ENCODE assay signal across 8 cellular contexts in genomic region chr12:63802012-63802608, GRCh38. TPM values are rescaled to one million over a fixed set of nuclear protein-coding genes. Genes with fewer than 3 reads are reported as not detected.
A peak's percentile ranks its signal among the peaks of the same experiment; 100 is the strongest.
DNase-seq lines count a peak whose midpoint lies in the region; ATAC-seq, FAIRE-seq and TF ChIP-seq lines count a peak whose summit lies in the region.

No MANE protein-coding gene starts in this region.

- no peaks in the 10 kb centered on the region for H3K9me3 ChIP-seq in upper lobe of right lung

- H3K36me3 ChIP-seq in upper lobe of right lung: peaks cover 9% of the 10 kb centered on the region

- peak; percentile 46 for TF ChIP-seq CTCF in NB4 (IDR thresholded peaks at IDR 0.05; ENCODE audit: low read depth, low read length)
- peak; percentile 59 for TF ChIP-seq CTCF in upper lobe of right lung (IDR thresholded peaks at IDR 0.05)

- H3K4me1 ChIP-seq in upper lobe of right lung: no peaks in the 10 kb centered on the region

- no peak overlapping the region for H3K27ac ChIP-seq in upper lobe of right lung

- intact Hi-C loops in Right ventricle myocardium superior (cut with DNase I) (loop anchor here (10.0 kb wide), 2 partner anchors 377 to 697 kb away; no protein-coding TSS in a partner anchor), Right ventricle myocardium inferior (cut with DNase I) (loop anchor here (5.0 to 10.0 kb wide), 2 partner anchors 130 to 377 kb away; no protein-coding TSS in a partner anchor), upper lobe of right lung (cut with DNase I) (no loop called here)

- FAIRE-seq in TTC549 (lab: Jason Lieb, UNC): peak; percentile 80

- ATAC-seq in Right ventricle myocardium superior (ENCODE audit: poor library complexity) (peak; percentile 31), Right ventricle myocardium inferior (no peak), upper lobe of right lung (no peak), HG03460 (IDR thresholded peaks at IDR 0.05; ENCODE audit: unreplicated experiment) (no peak)

- H3K27me3 ChIP-seq in upper lobe of right lung: no peaks in the 10 kb centered on the region

- TF ChIP-seq POLR2A in NB4 (IDR thresholded peaks at IDR 0.05; ENCODE audit: extremely low read depth, insufficient read length): no peak

- H3K4me3 ChIP-seq in NB4 (ENCODE audit: low read depth, low read length): no peak overlapping the region
- H3K4me3 ChIP-seq in upper lobe of right lung: no peak overlapping the region

- DNase-seq in Right ventricle myocardium superior: no peak
- no peak for DNase-seq in Right ventricle myocardium inferior (ENCODE audit: missing footprints)
- peak; percentile 44 for DNase-seq in NB4 (ENCODE audit: low read depth)
- peak; percentile 11 for DNase-seq in hepatic stellate cell (ENCODE audit: low spot score)
- no peak for DNase-seq in upper lobe of right lung
- no peak for DNase-seq in UCSD-AML1 (lab: John Stamatoyannopoulos, UW; ENCODE audit: unreplicated experiment)

RNA-seq across cellular contexts. Expression of gene RXYLT1, which starts 22.4 kb away (rescaled TPM):
- total RNA-seq in Right ventricle myocardium superior: 14.3 TPM
- total RNA-seq in Right ventricle myocardium inferior: 13.9 TPM
- 13.3 TPM for total RNA-seq in upper lobe of right lung

RNA-seq across cellular contexts. Expression of gene SRGAP1, which starts 42.4 kb away (rescaled TPM):
- total RNA-seq in Right ventricle myocardium superior: 2.0 TPM
- 2.2 TPM for total RNA-seq in Right ventricle myocardium inferior
- total RNA-seq in upper lobe of right lung: 11.4 TPM

Comparison
In these comparisons a context has a peak if more than half of its experiments do, and no peak if none do; other contexts are left out.
1. DNase-seq: peak in NB4 (single experiment) and hepatic stellate cell (single experiment); none in Right ventricle myocardium superior (single experiment), Right ventricle myocardium inferior (single experiment), upper lobe of right lung (single experiment) and UCSD-AML1 (single experiment).